Comparison of ENCODE assay signal across 8 cellular contexts in genomic region chr15:81000626-81001179, GRCh38. TPM values are rescaled to one million over a fixed set of nuclear protein-coding genes. Genes with fewer than 3 reads are reported as not detected.
DNase-seq lines count a peak whose midpoint lies in the region; ATAC-seq and TF ChIP-seq lines count a peak whose summit lies in the region.

TSS of gene TLNRD1 (plus strand) at chr15:81000923. CDS start at chr15:81002272, 1,349 bp downstream.

- DNase-seq in AG20443 (ENCODE audit: low spot score) (peak; percentile 92), NCI-H460 (ENCODE audit: extremely low read depth, low read depth) (peak; percentile 85), cerebellum (ENCODE audit: low spot score) (peak; percentile 93), kidney glomerular epithelial cell (lab: John Stamatoyannopoulos, UW) (peak; percentile 71)
- peak; percentile 64 to 77 for DNase-seq in activated CD4-positive, alpha-beta T cell treated with anti-CD3 and anti-CD28 coated beads for 24 hours (ENCODE audit: low read depth in 2 of 2)
- peak; percentile 71 to 77 for DNase-seq in stimulated activated CD4-positive, alpha-beta T cell treated with anti-CD3 and anti-CD28 coated beads, Interleukin-15, amount 100 ng/mL, for 48 hours (ENCODE audit: low read depth in 2 of 2)

- TF ChIP-seq POLR2A in GM19099 (IDR thresholded peaks at IDR 0.05; ENCODE audit: extremely low read depth, insufficient read length, low read depth), result peak; percentile 86

- ATAC-seq in HG03378 (IDR thresholded peaks at IDR 0.05; ENCODE audit: unreplicated experiment), result peak; percentile 48

RNA-seq across cellular contexts. Expression of gene TLNRD1, which starts in this region (rescaled TPM):
- total RNA-seq in NCI-H460 (2014; rRNA removed; shearing (Covaris generic)), result 10.0 and 14.9 TPM in 2 replicates
- polyA plus RNA-seq in NCI-H460 (2014; cell fraction: nucleus; rRNA removed), result 19.3 and 19.4 TPM in 2 replicates
- 8.3 TPM for total RNA-seq in cerebellum

Comparison
In these comparisons a context has a peak if more than half of its experiments do, and no peak if none do; other contexts are left out.
1. Peak in every context shown above with its lines: DNase-seq and ATAC-seq.